1 cellular context compared by ENCODE assay signal in genomic region chr16:1407749-1408148, GRCh38.
TF ChIP-seq lines count a peak whose summit lies in the region.

No MANE protein-coding gene starts in this region.

TF ChIP-seq in HepG2, 621 proteins besides CTCF, POLR2A, EP300 and RAD21:
- TF ChIP-seq ZMYM2 (CRISPR knock-in tag; IDR thresholded peaks at IDR 0.05) (0 out of 2 replicates have a peak, but pooled peaks have one; percentile 28), ZFP91 (CRISPR knock-in tag; IDR thresholded peaks at IDR 0.05; ENCODE audit: borderline replicate concordance) (0 out of 2 replicates have a peak, but pooled peaks have one; percentile 52), ZMYM3 (CRISPR knock-in tag; IDR thresholded peaks at IDR 0.05) (peak; percentile 50; the same call in 1 of the 2 replicates), MAFG (CRISPR knock-in tag; IDR thresholded peaks at IDR 0.05) (no peak), DR1 (CRISPR knock-in tag; IDR thresholded peaks at IDR 0.05) (no peak), ZNF501 (CRISPR knock-in tag; IDR thresholded peaks at IDR 0.05) (peak; percentile 5; the same call in 1 of the 2 replicates), ZNF24 (IDR thresholded peaks at IDR 0.05) (no peak), ZNF337 (CRISPR knock-in tag; IDR thresholded peaks at IDR 0.05; ENCODE audit: borderline replicate concordance, low read depth) (no peak), ZNF737 (CRISPR knock-in tag; IDR thresholded peaks at IDR 0.05; ENCODE audit: borderline replicate concordance) (no peak), ZNF770 (CRISPR knock-in tag; IDR thresholded peaks at IDR 0.05) (peak; percentile 91), HOXA5 (CRISPR knock-in tag; IDR thresholded peaks at IDR 0.05) (no peak), ZNF430 (CRISPR knock-in tag; IDR thresholded peaks at IDR 0.05) (0 out of 2 replicates have a peak, but pooled peaks have one; percentile 24)
